Comparison of ENCODE assay signal across 19 cellular contexts in the genomic region with DNA sequence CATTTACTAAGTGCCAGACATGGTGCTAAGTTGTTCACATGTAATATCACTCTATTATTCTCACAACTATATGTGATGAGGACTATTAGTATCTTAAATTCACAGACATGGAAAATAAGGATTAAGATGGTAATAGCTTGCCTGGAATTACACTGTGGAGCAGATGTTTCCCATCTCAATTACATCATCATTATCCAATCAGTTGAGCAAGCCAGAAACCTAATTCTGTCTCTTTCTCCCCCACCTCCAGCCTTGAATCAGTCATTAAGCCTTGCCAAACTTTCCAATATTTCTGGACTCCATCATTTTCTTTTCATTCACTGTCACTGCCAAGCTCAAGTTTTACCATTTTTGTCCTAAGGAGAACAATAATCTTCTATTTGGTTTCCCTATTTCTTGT.
DNase-seq lines count a peak whose midpoint lies in the region; ATAC-seq and TF ChIP-seq lines count a peak whose summit lies in the region.
"Had no signal": no experiment of that assay in that cellular context is flagged by ENCODE, and none has a peak within 500 bp of the region (broad histone marks: within the 10 kb centered on the region; RNA-seq: fewer than 3 reads in every experiment).

No MANE protein-coding gene starts in this region.

- H3K9ac ChIP-seq in colonic mucosa (ENCODE audit: low read depth in 2 of 2, low read length in 2 of 2): no peak overlapping the region
- H3K9ac ChIP-seq: BLaER1 had no signal

- no peaks in the 10 kb centered on the region for H3K4me1 ChIP-seq in tibial artery
- no peaks in the 10 kb centered on the region for H3K4me1 ChIP-seq in colonic mucosa
- H3K4me1 ChIP-seq: BLaER1 had no signal

- no peak overlapping the region for H3K27ac ChIP-seq in tibial artery
- no peak overlapping the region for H3K27ac ChIP-seq in colonic mucosa
- H3K27ac ChIP-seq: BLaER1 had no signal

- intact Hi-C loops in Right ventricle myocardium inferior (cut with DNase I): no loop called here
- intact Hi-C loops in cardiac septum (cut with DNase I): no loop called here
- intact Hi-C loops in left ventricle myocardium superior (cut with micrococcal nuclease): no loop called here
- intact Hi-C loops in tibial artery (cut with DNase I; ENCODE audit: low total_unique reads): no loop called here
- intact Hi-C loops in colonic mucosa (cut with DNase I): no loop called here

- TF ChIP-seq CTCF in tibial artery (IDR thresholded peaks at IDR 0.05): no peak
- no peak for TF ChIP-seq CTCF in colonic mucosa (IDR thresholded peaks at IDR 0.05)

- H3K36me3 ChIP-seq in tibial artery: no peaks in the 10 kb centered on the region
- no peaks in the 10 kb centered on the region for H3K36me3 ChIP-seq in colonic mucosa
- H3K36me3 ChIP-seq: BLaER1 had no signal

- DNase-seq in Right ventricle myocardium inferior (ENCODE audit: missing footprints): no peak
- no peak for DNase-seq in cardiac septum (ENCODE audit: low spot score)
- DNase-seq in HCEC 1CT: peak; percentile 56
- DNase-seq in NCI-H82 treated with DMSO at 0.1 percent for 48 hours (lab: John Stamatoyannopoulos, UW; ENCODE audit: unreplicated experiment): peak; percentile 13
- no peak for DNase-seq in left ventricle myocardium superior
- DNase-seq in cerebellar nuclear complex (lab: John Stamatoyannopoulos, UW): no peak
- no peak for DNase-seq in tibial artery
- no peak for DNase-seq in colonic mucosa
- DNase-seq: CD4-positive, alpha-beta memory T cell; GOT3; KG1; MV-4-11; NCI-H1417 treated with DMSO at 0.1 percent for 48 hours; NCI-H187 treated with DMSO at 0.1 percent for 48 hours; NCI-H345; NCI-H748 treated with DMSO at 0.1 percent for 48 hours; OCI-M1; SIG-M5 had no signal

- H3K4me3 ChIP-seq in tibial artery (no peak overlapping the region), colonic mucosa (no peak overlapping the region)
- H3K4me3 ChIP-seq: BLaER1 had no signal

- ATAC-seq in Right ventricle myocardium inferior (peak; percentile 79), left ventricle myocardium superior (peak; percentile 85)

- H3K27me3 ChIP-seq in tibial artery: no peaks in the 10 kb centered on the region
- no peaks in the 10 kb centered on the region for H3K27me3 ChIP-seq in colonic mucosa
- H3K27me3 ChIP-seq: BLaER1 had no signal

- H3K9me3 ChIP-seq in tibial artery (no peaks in the 10 kb centered on the region), colonic mucosa (no peaks in the 10 kb centered on the region)
- H3K9me3 ChIP-seq: BLaER1 had no signal

Comparison
In these comparisons a context has a peak if more than half of its experiments do, and no peak if none do; other contexts are left out.
1. DNase-seq: peak in HCEC 1CT (single experiment) and NCI-H82 treated with DMSO at 0.1 percent for 48 hours (single experiment); none in Right ventricle myocardium inferior (single experiment), cardiac septum (single experiment), left ventricle myocardium superior (single experiment), cerebellar nuclear complex (0 of 2), tibial artery (0 of 2) and colonic mucosa (single experiment).